Comparison of ENCODE assay signal across 1 cellular context in genomic region chr19:14731200-14731599, GRCh38.
TF ChIP-seq lines count a peak whose summit lies in the region.

No MANE protein-coding gene starts in this region.

TF ChIP-seq in H1, 55 proteins besides CTCF, POLR2A, EP300 and RAD21 (continued from another document):
- no peak for TF ChIP-seq EZH2 (IDR thresholded peaks at IDR 0.05; ENCODE audit: low read depth, low read length, severe bottlenecking)
- no peak for TF ChIP-seq CBX8 (IDR thresholded peaks at IDR 0.05; ENCODE audit: borderline replicate concordance, low read depth, low read length)
- no peak for TF ChIP-seq CHD1 (IDR thresholded peaks at IDR 0.05; ENCODE audit: low read depth, low read length)
- TF ChIP-seq SIX5 (IDR thresholded peaks at IDR 0.05; ENCODE audit: low read depth, low read length) = no peak
- no peak for TF ChIP-seq ASH2L (IDR thresholded peaks at IDR 0.05; ENCODE audit: low read length)
- TF ChIP-seq GTF2F1 (IDR thresholded peaks at IDR 0.05; ENCODE audit: borderline replicate concordance, low read depth, low read length) = no peak
- TF ChIP-seq KDM4A (IDR thresholded peaks at IDR 0.05; ENCODE audit: low read depth, low read length, severe bottlenecking) = no peak
- TF ChIP-seq SIRT6 (IDR thresholded peaks at IDR 0.05; ENCODE audit: low read length) = no peak
- TF ChIP-seq JUN (IDR thresholded peaks at IDR 0.05; ENCODE audit: low read depth, low read length) = no peak
- no peak for TF ChIP-seq TEAD4 (IDR thresholded peaks at IDR 0.05; ENCODE audit: low read depth, low read length)
- no peak for TF ChIP-seq EGR1 (IDR thresholded peaks at IDR 0.05; ENCODE audit: borderline replicate concordance, low read depth, low read length)
- no peak for TF ChIP-seq POLR2AphosphoS5 (IDR thresholded peaks at IDR 0.05; ENCODE audit: low read depth, low read length)
- no peak for TF ChIP-seq RBBP5 (IDR thresholded peaks at IDR 0.05; ENCODE audit: borderline replicate concordance, low read depth, low read length)
- no peak for TF ChIP-seq MAX (IDR thresholded peaks at IDR 0.05)
